20 cellular contexts compared by ENCODE assay signal in the genomic region with DNA sequence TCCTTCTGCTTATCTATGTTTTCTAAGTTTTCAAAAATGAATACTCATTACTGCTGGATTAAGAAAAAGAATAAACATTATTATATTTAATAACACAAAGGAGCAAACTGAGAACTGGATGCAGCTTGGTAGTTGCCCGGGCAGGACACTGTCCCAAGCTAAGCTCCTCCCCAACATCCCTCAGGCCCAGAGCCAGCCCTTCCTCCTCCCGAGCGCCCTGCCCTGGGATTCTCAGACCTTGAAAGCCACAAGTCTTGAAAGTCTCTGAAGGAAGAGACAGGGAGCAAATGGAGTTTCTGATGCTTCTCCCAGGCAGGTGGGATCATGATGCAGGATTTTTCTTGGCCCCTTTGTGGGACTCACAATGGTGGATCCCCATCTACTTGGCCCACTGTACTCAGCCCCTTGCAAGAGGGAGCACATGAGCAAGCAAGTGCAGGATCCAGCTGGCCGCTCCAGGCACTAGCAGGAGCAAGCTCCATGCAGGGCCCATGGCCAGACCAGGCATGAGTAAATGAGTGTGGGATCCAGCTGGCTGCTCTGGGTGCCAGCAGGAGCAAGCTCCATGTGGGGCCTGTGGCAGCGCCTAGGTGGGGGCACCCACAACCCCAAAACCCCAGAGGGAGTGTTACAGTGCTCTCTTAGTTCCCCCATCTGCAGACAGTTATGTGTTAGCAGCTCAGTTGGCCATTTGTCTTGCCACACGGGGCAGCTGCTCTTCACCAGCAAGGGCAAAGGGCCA. TPM values are rescaled to one million over a fixed set of nuclear protein-coding genes. Genes with fewer than 3 reads are reported as not detected.
DNase-seq lines count a peak whose midpoint lies in the region; ATAC-seq, FAIRE-seq and TF ChIP-seq lines count a peak whose summit lies in the region.
"Had no signal": no experiment of that assay in that cellular context is flagged by ENCODE, and none has a peak within 500 bp of the region (broad histone marks: within the 10 kb centered on the region; RNA-seq: fewer than 3 reads in every experiment).

No MANE protein-coding gene starts in this region.

- peaks cover 3% of the 10 kb centered on the region; the same call in 2 of the 3 replicates for H3K9me3 ChIP-seq in A549
- peaks cover 1% of the 10 kb centered on the region for H3K9me3 ChIP-seq in MG63

- no peak for TF ChIP-seq POLR2A in A549 (IDR thresholded peaks at IDR 0.05; ENCODE audit: low read length)

- peaks cover 11% of the 10 kb centered on the region for H3K4me1 ChIP-seq in A549
- H3K4me1 ChIP-seq: spleen, uterus had no signal

- CTCF ChIA-PET in A549 (lab: Yijun Ruan, JAX) = interaction anchor here (0.8 to 3.5 kb wide), 7 partner anchors 9 to 574 kb away, joined by 3 to 13 read pairs (median 5); partner anchors contain the start of gene RHOU

- H3K27ac ChIP-seq in A549 = peak overlapping the region; percentile 59 to 77
- H3K27ac ChIP-seq: spleen, uterus had no signal

- TF ChIP-seq CTCF in A549 (IDR thresholded peaks at IDR 0.05) = no peak
- TF ChIP-seq CTCF in D721Med (IDR thresholded peaks at IDR 0.05; ENCODE audit: insufficient read depth, missing control alignments) = no peak

- H3K36me3 ChIP-seq in MG63 = no peaks in the 10 kb centered on the region
- H3K36me3 ChIP-seq: spleen, uterus had no signal

- WGBS in A549 (ENCODE audit: missing lambda C conversion rate) = 60% methylated on average over 6 of the region's 6 CpGs

- TF ChIP-seq RAD21 in A549 (conservative IDR thresholded peaks at IDR 0.05 in 1 of 2, IDR thresholded peaks at IDR 0.05 in 1 of 2) = no peak

- H3K27me3 ChIP-seq in MG63 = no peaks in the 10 kb centered on the region
- H3K27me3 ChIP-seq: uterus had no signal

- FAIRE-seq in A549 (lab: Jason Lieb, UNC) (no peak), D721Med (lab: Jason Lieb, UNC) (no peak)
- FAIRE-seq: GM12878, HTR-8/SVneo, RCC 7860 had no signal

- TF ChIP-seq EP300 in A549 (IDR thresholded peaks at IDR 0.05) = no peak

- ATAC-seq in A549 = peak; percentile 50 to 63; a peak in 2 of 6 replicates
- ATAC-seq: GM12878 had no signal

- POLR2A ChIA-PET in A549 (lab: Yijun Ruan, JAX) = no interaction called here

- no peak for DNase-seq in A549 (ENCODE audit: low read depth in 1 of 2, low spot score in 1 of 2)
- DNase-seq in MG63 = peak; percentile 85
- DNase-seq in fibroblast of gingiva (ENCODE audit: low read depth) = peak; percentile 36
- DNase-seq in myocyte (ENCODE audit: low read depth) = peak; percentile 75
- no peak for DNase-seq in DMS53 (lab: John Stamatoyannopoulos, UW)
- no peak for DNase-seq in activated CD4-positive, alpha-beta T cell treated with anti-CD3 and anti-CD28 coated beads for 1 hour
- DNase-seq in D721Med (ENCODE audit: insufficient read length, low spot score) = no peak
- DNase-seq in effector CD8-positive, alpha-beta T cell (lab: John Stamatoyannopoulos, UW) = no peak
- DNase-seq: activated CD4-positive, alpha-beta T cell treated with anti-CD3 and anti-CD28 coated beads, Interleukin-2, amount 50 U/mL, for 48 hours; activated gamma-delta T cell treated with Interleukin-2 at 50 U/mL for 16 hours; DMS 273 treated with DMSO at 0.1 percent for 48 hours; H7; NCI-H1105 treated with DMSO at 0.1 percent for 48 hours; NCI-H510A treated with DMSO at 0.1 percent for 48 hours; nephron progenitor cell; spleen; uterus had no signal

- H3K4me3 ChIP-seq in A549 (no peak overlapping the region), MG63 (no peak overlapping the region)
- H3K4me3 ChIP-seq: GM12878, spleen, uterus had no signal

- H3K4me2 ChIP-seq in A549 = peak overlapping the region; percentile 28; the same call in 2 of the 3 replicates

TF ChIP-seq in A549, 52 proteins besides CTCF, POLR2A, EP300 and RAD21:
- no peak for TF ChIP-seq ZFP36 (IDR thresholded peaks at IDR 0.05; ENCODE audit: borderline replicate concordance, partially characterized antibody)
- no peak for TF ChIP-seq RCOR1 (IDR thresholded peaks at IDR 0.05; ENCODE audit: low read depth, low read length)
- TF ChIP-seq RFX5 (IDR thresholded peaks at IDR 0.05) = no peak
- TF ChIP-seq PBX3 (IDR thresholded peaks at IDR 0.05) = no peak
- no peak for TF ChIP-seq ZSCAN20 (CRISPR knock-in tag; IDR thresholded peaks at IDR 0.05)
- TF ChIP-seq RARB (CRISPR knock-in tag; IDR thresholded peaks at IDR 0.05) = no peak
- TF ChIP-seq TP53 (CRISPR knock-in tag; IDR thresholded peaks at IDR 0.05) = no peak
- no peak for TF ChIP-seq POLR2AphosphoS2 (conservative IDR thresholded peaks at IDR 0.05; ENCODE audit: low read length)
- TF ChIP-seq PHF8 (IDR thresholded peaks at IDR 0.05; ENCODE audit: borderline replicate concordance, low read depth) = no peak
- TF ChIP-seq E2F6 (IDR thresholded peaks at IDR 0.05; ENCODE audit: borderline replicate concordance, low read depth) = no peak
- TF ChIP-seq MAZ (IDR thresholded peaks at IDR 0.05; ENCODE audit: borderline replicate concordance, low read depth, low read length) = no peak
- TF ChIP-seq RNF2 (IDR thresholded peaks at IDR 0.05; ENCODE audit: borderline replicate concordance, low read depth) = no peak
- no peak for TF ChIP-seq EHMT2 (IDR thresholded peaks at IDR 0.05; ENCODE audit: low read depth)
- no peak for TF ChIP-seq CHD2 (IDR thresholded peaks at IDR 0.05; ENCODE audit: low read length, partially characterized antibody)

RNA-seq across cellular contexts. Expression of gene RAB4A, which starts 32.1 kb away (rescaled TPM):
- polyA plus RNA-seq in A549 (2011; rRNA removed) (20.6 and 38.4 TPM in 2 replicates), A549 (2017; fragmentation: RNase III; extraction: RNeasy Plus Mini Kit Qiagen cat#74134 plus additional on column Dnase treatment) (31.0 to 31.7 TPM (median 31.5 TPM) in 3 replicates)
- 20.2 and 22.2 TPM in 2 replicates for polyA plus RNA-seq in A549 (2012; cell fraction: cytosol; rRNA removed)
- polyA plus RNA-seq in A549 (2012; cell fraction: nucleus; rRNA removed) = 10.3 and 11.0 TPM in 2 replicates
- polyA minus RNA-seq in A549 (2011; rRNA and poly(A)+ RNA removed) = 5.3 and 6.3 TPM in 2 replicates
- total RNA-seq in MG63 (2014; rRNA removed; shearing (Covaris generic); ENCODE audit: low replicate concordance) = 62.7 and 73.9 TPM in 2 replicates
- 15.7 and 18.7 TPM in 2 replicates for total RNA-seq in myocyte
- polyA plus RNA-seq in myocyte (2012) = 19.9 TPM

Comparison
In these comparisons a context has a peak if more than half of its experiments do, and no peak if none do; other contexts are left out.
1. DNase-seq: peak in MG63 (single experiment), fibroblast of gingiva (single experiment) and myocyte (single experiment); none in A549 (0 of 2), DMS53 (single experiment), activated CD4-positive, alpha-beta T cell treated with anti-CD3 and anti-CD28 coated beads for 1 hour (single experiment), D721Med (single experiment) and effector CD8-positive, alpha-beta T cell (single experiment).